Comparison of ENCODE assay signal across 25 cellular contexts in the genomic region with DNA sequence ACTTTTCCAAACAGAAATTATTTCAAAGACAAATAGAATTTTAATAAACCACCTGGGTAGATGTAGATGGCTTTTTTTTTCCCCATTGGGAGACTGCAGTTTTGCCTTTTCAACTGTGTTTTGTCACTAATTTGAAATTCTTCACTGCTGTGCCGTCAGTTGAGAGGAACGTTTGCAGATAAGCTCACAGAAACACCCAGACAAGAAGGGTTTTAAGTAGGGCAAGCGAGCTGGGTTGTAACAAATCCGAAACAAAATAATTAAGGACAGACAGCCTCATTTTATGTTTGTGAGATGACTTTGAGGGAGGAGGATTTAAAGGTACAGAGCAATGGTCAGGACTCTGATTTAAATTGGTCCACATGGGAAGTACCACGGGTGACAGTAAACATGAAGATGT.
DNase-seq lines count a peak whose midpoint lies in the region; ATAC-seq and TF ChIP-seq lines count a peak whose summit lies in the region.
"Had no signal": no experiment of that assay in that cellular context is flagged by ENCODE, and none has a peak within 500 bp of the region (broad histone marks: within the 10 kb centered on the region; RNA-seq: fewer than 3 reads in every experiment).

No MANE protein-coding gene starts in this region.

- H3F3A ChIP-seq in smooth muscle cell (ENCODE audit: low read depth) = no peaks in the 10 kb centered on the region

- no peak overlapping the region for H3K4me3 Mint-ChIP-seq in stimulated activated naive CD8-positive, alpha-beta T cell treated with anti-CD3 and anti-CD28 coated beads, Interleukin-15, amount 100 ng/mL, for 72 hours
- H3K4me3 Mint-ChIP-seq in nephron = no peak overlapping the region
- H3K4me3 Mint-ChIP-seq: B cell; CD4-positive, alpha-beta memory T cell; CD8-positive, alpha-beta memory T cell had no signal

- H3K4me1 ChIP-seq in smooth muscle cell (ENCODE audit: low read depth) (no peaks in the 10 kb centered on the region), thyroid gland (peaks cover 20 to 32% of the 10 kb centered on the region in 2 donors)
- H3K4me1 ChIP-seq: A549 had no signal

- H3K27ac ChIP-seq in smooth muscle cell (ENCODE audit: low read depth) (no peak overlapping the region), thyroid gland (peak overlapping the region; percentile 22 to 72 (median 28)), coronary artery (no peak overlapping the region)
- H3K27ac ChIP-seq: 22Rv1; A549; BLaER1 treated with 17β-estradiol and CSF1 and Interleukin-3, amounts not matched to agents 10 nM and 100 nM; C4-2B had no signal

- no peaks in the 10 kb centered on the region for H3K27me3 ChIP-seq in smooth muscle cell (ENCODE audit: low read depth)
- no peaks in the 10 kb centered on the region for H3K27me3 ChIP-seq in thyroid gland
- H3K27me3 ChIP-seq: BLaER1 treated with 17β-estradiol and CSF1 and Interleukin-3, amounts not matched to agents 10 nM and 100 nM had no signal

- H3K9me3 ChIP-seq in smooth muscle cell (replicated peaks; ENCODE audit: low read depth) = no peaks in the 10 kb centered on the region
- H3K9me3 ChIP-seq in thyroid gland = no peaks in the 10 kb centered on the region
- H3K9me3 ChIP-seq: A549 had no signal

- no peak overlapping the region for H3K4me3 ChIP-seq in smooth muscle cell
- H3K4me3 ChIP-seq in thyroid gland (replicated peaks in 1 of 3) = no peak overlapping the region
- H3K4me3 ChIP-seq in coronary artery = no peak overlapping the region
- H3K4me3 ChIP-seq: A549; BLaER1 treated with 17β-estradiol and CSF1 and Interleukin-3, amounts not matched to agents 10 nM and 100 nM; GM12878 had no signal

- TF ChIP-seq CTCF in nephron (IDR thresholded peaks at IDR 0.05; ENCODE audit: unreplicated experiment in 3 of 3) (no peak), smooth muscle cell (IDR thresholded peaks at IDR 0.05; ENCODE audit: borderline replicate concordance, insufficient read depth, poor library complexity, severe bottlenecking) (no peak), thyroid gland (IDR thresholded peaks at IDR 0.05) (no peak), coronary artery (IDR thresholded peaks at IDR 0.05) (no peak)

- peak overlapping the region; percentile 18 for H2AFZ ChIP-seq in smooth muscle cell (ENCODE audit: low read depth)

- peaks cover 21% of the 10 kb centered on the region for H3K27me3 Mint-ChIP-seq in stimulated activated naive CD8-positive, alpha-beta T cell treated with anti-CD3 and anti-CD28 coated beads, Interleukin-15, amount 100 ng/mL, for 72 hours
- no peaks in the 10 kb centered on the region for H3K27me3 Mint-ChIP-seq in nephron (ENCODE audit: low read depth)

- no peak for ATAC-seq in stimulated activated naive CD8-positive, alpha-beta T cell treated with anti-CD3 and anti-CD28 coated beads, Interleukin-15, amount 100 ng/mL, for 72 hours
- ATAC-seq in stimulated activated naive CD8-positive, alpha-beta T cell treated with anti-CD3 and anti-CD28 coated beads, Interleukin-15, Interleukin-2, amounts not matched to agents 100 U/mL and 50 U/mL, for 24 hours = no peak
- no peak for ATAC-seq in HG02642 (IDR thresholded peaks at IDR 0.05; ENCODE audit: poor library complexity, unreplicated experiment)
- ATAC-seq: A549, GM12878 had no signal

- H3K27ac Mint-ChIP-seq in stimulated activated naive CD8-positive, alpha-beta T cell treated with anti-CD3 and anti-CD28 coated beads, Interleukin-15, amount 100 ng/mL, for 72 hours = peak overlapping the region; percentile 21 to 34
- peak overlapping the region in 2 of 3 experiments; percentile 2 to 76 for H3K27ac Mint-ChIP-seq in nephron
- H3K27ac Mint-ChIP-seq: B cell; CD4-positive, alpha-beta memory T cell; CD8-positive, alpha-beta memory T cell had no signal

- intact Hi-C loops in thyroid gland (cut with DNase I) = no loop called here

- no peaks in the 10 kb centered on the region for H3K4me1 Mint-ChIP-seq in stimulated activated naive CD8-positive, alpha-beta T cell treated with anti-CD3 and anti-CD28 coated beads, Interleukin-15, amount 100 ng/mL, for 72 hours
- H3K4me1 Mint-ChIP-seq in nephron = no peaks in the 10 kb centered on the region
- H3K4me1 Mint-ChIP-seq: B cell; CD4-positive, alpha-beta memory T cell; CD8-positive, alpha-beta memory T cell had no signal

- H3K9ac ChIP-seq in smooth muscle cell (ENCODE audit: low read depth) = no peak overlapping the region
- H3K9ac ChIP-seq: BLaER1 treated with 17β-estradiol and CSF1 and Interleukin-3, amounts not matched to agents 10 nM and 100 nM had no signal

- H3K4me2 ChIP-seq in smooth muscle cell = peak overlapping the region; percentile 55
- H3K4me2 ChIP-seq: A549 had no signal

- TF ChIP-seq POLR2A in thyroid gland (IDR thresholded peaks at IDR 0.05) = no peak

- H3K36me3 ChIP-seq in smooth muscle cell (ENCODE audit: low read depth) = no peaks in the 10 kb centered on the region
- no peaks in the 10 kb centered on the region for H3K36me3 ChIP-seq in thyroid gland
- H3K36me3 ChIP-seq: BLaER1 treated with 17β-estradiol and CSF1 and Interleukin-3, amounts not matched to agents 10 nM and 100 nM had no signal

- H3K9me3 Mint-ChIP-seq in stimulated activated naive CD8-positive, alpha-beta T cell treated with anti-CD3 and anti-CD28 coated beads, Interleukin-15, amount 100 ng/mL, for 72 hours = peaks cover 2 to 20% of the 10 kb centered on the region in 2 donors
- peaks cover 11% of the 10 kb centered on the region for H3K9me3 Mint-ChIP-seq in nephron

- 26% methylated on average over 5 of the region's 5 CpGs for WGBS in smooth muscle cell (ENCODE audit: low lambda C conversion rate)
- WGBS in thyroid gland, 2 donors = 34% methylated on average over 5 of the region's 5 CpGs

- DNase-seq in stimulated activated naive CD8-positive, alpha-beta T cell treated with anti-CD3 and anti-CD28 coated beads, Interleukin-15, amount 100 ng/mL, for 72 hours = no peak
- DNase-seq in stimulated activated naive CD8-positive, alpha-beta T cell treated with anti-CD3 and anti-CD28 coated beads, Interleukin-15, Interleukin-2, amounts not matched to agents 100 U/mL and 50 U/mL, for 24 hours = no peak
- no peak for DNase-seq in smooth muscle cell (lab: John Stamatoyannopoulos, UW; ENCODE audit: unreplicated experiment)
- DNase-seq in thyroid gland = no peak
- DNase-seq in coronary artery (ENCODE audit: low spot score) = no peak
- no peak for DNase-seq in NCI-H1105 (lab: John Stamatoyannopoulos, UW)
- DNase-seq: AML-193; CD4-positive, alpha-beta memory T cell; CD8-positive, alpha-beta memory T cell; COR-L47; DMS 273 treated with DMSO at 0.1 percent for 48 hours; DMS153; DMS53; DMS79; DND-41; EL; GDM1 had no signal

- no peaks in the 10 kb centered on the region for H4K20me1 ChIP-seq in smooth muscle cell (ENCODE audit: low read depth)
- H4K20me1 ChIP-seq: BLaER1 treated with 17β-estradiol and CSF1 and Interleukin-3, amounts not matched to agents 10 nM and 100 nM had no signal

- H3K36me3 Mint-ChIP-seq in nephron (ENCODE audit: low read depth) = peaks cover 3% of the 10 kb centered on the region
- H3K36me3 Mint-ChIP-seq: CD4-positive, alpha-beta memory T cell; CD8-positive, alpha-beta memory T cell had no signal

- no peaks in the 10 kb centered on the region for H3K79me2 ChIP-seq in smooth muscle cell (ENCODE audit: low read depth)

Comparison
In these comparisons a context has a peak if more than half of its experiments do, and no peak if none do; other contexts are left out.
1. H3K27ac ChIP-seq: peak in thyroid gland (3 of 3); none in smooth muscle cell (single experiment) and coronary artery (0 of 2).